ENCODE assay signal across 30 cellular contexts in genomic region chr5:130545291-130545690, GRCh38.
DNase-seq lines count a peak whose midpoint lies in the region; ATAC-seq and TF ChIP-seq lines count a peak whose summit lies in the region.
"Had no signal": no experiment of that assay in that cellular context is flagged by ENCODE, and none has a peak within 500 bp of the region (broad histone marks: within the 10 kb centered on the region; RNA-seq: fewer than 3 reads in every experiment).

No MANE protein-coding gene starts in this region.

- POLR2A ChIA-PET in activated CD8-positive, alpha-beta T cell treated with anti-CD3 and anti-CD28 coated beads for 36 hours (lab: Charles Lee): no interaction called here

- in situ Hi-C loops in SK-MEL-5 (cut with HindIII; ENCODE audit: low pct_unique_long_range_greater_than_20kb, low sequenced_read_pairs): no loop called here

- no TSS peak for BruUV-seq in Calu3 (replicated peaks; lab: Mats Ljungman, UMichigan)

- H3K4me1 Mint-ChIP-seq in Calu3 (ENCODE audit: low read depth, unreplicated experiment): peaks cover 70% of the 10 kb centered on the region
- peaks cover 4% of the 10 kb centered on the region for H3K4me1 Mint-ChIP-seq in activated CD8-positive, alpha-beta T cell treated with anti-CD3 and anti-CD28 coated beads for 36 hours (ENCODE audit: low read depth)
- H3K4me1 Mint-ChIP-seq: endodermal cell; stimulated activated effector memory CD8-positive, alpha-beta T cell treated with anti-CD3 and anti-CD28 coated beads, Interleukin-12 subunit alpha, Interleukin-12 subunit beta, amount 100 ng/mL, for 72 hours; T-helper 17 cell had no signal

- peaks cover 6% of the 10 kb centered on the region for H3K36me3 Mint-ChIP-seq in Calu3 (ENCODE audit: insufficient read depth, unreplicated experiment)
- no peaks in the 10 kb centered on the region for H3K36me3 Mint-ChIP-seq in activated CD8-positive, alpha-beta T cell treated with anti-CD3 and anti-CD28 coated beads for 36 hours (ENCODE audit: low read depth)
- H3K36me3 Mint-ChIP-seq: stimulated activated effector memory CD8-positive, alpha-beta T cell treated with anti-CD3 and anti-CD28 coated beads, Interleukin-12 subunit alpha, Interleukin-12 subunit beta, amount 100 ng/mL, for 72 hours had no signal

- CTCF ChIA-PET in Calu3 (lab: Charles Lee): interaction anchor here (0.6 to 1.7 kb wide), 8 partner anchors 19 to 1947 kb away, joined by 3 to 5 read pairs (median 4); no protein-coding TSS in a partner anchor
- CTCF ChIA-PET in activated CD8-positive, alpha-beta T cell treated with anti-CD3 and anti-CD28 coated beads for 36 hours (lab: Charles Lee): no interaction called here

- peaks cover 5% of the 10 kb centered on the region for H3K9me3 Mint-ChIP-seq in Calu3 (ENCODE audit: low read depth, unreplicated experiment)
- H3K9me3 Mint-ChIP-seq in activated CD8-positive, alpha-beta T cell treated with anti-CD3 and anti-CD28 coated beads for 36 hours: peaks cover 14% of the 10 kb centered on the region

- TF ChIP-seq CTCF in Calu3 (IDR thresholded peaks at IDR 0.05; ENCODE audit: unreplicated experiment) (no peak), LNCaP clone FGC (IDR thresholded peaks at IDR 0.05; ENCODE audit: control insufficient read depth, extremely low read depth, insufficient read depth) (peak; percentile 38)
- no peak for TF ChIP-seq CTCF in activated CD8-positive, alpha-beta T cell treated with anti-CD3 and anti-CD28 coated beads for 36 hours (IDR thresholded peaks at IDR 0.05)

- ATAC-seq in activated CD8-positive, alpha-beta T cell treated with anti-CD3 and anti-CD28 coated beads for 36 hours: no peak
- ATAC-seq: activated naive CD8-positive, alpha-beta T cell treated with anti-CD3 and anti-CD28 coated beads, Interleukin-2, amount 50 U/mL, for 24 hours; activated T-cell treated with anti-CD3 and anti-CD28 coated beads, Interleukin-2, amount 50 U/mL, for 72 hours; gastrocnemius medialis; left lobe of liver; stimulated activated effector memory CD8-positive, alpha-beta T cell treated with anti-CD3 and anti-CD28 coated beads, Interleukin-12 subunit alpha, Interleukin-12 subunit beta, amount 100 ng/mL, for 72 hours; T-helper 17 cell had no signal

- intact Hi-C loops in Calu3 (cut with micrococcal nuclease; ENCODE audit: unreplicated experiment): loop anchor here (2.0 to 10.0 kb wide), 4 partner anchors 143 to 640 kb away; partner anchors contain the start of gene CHSY3
- intact Hi-C loops in activated CD8-positive, alpha-beta T cell treated with anti-CD3 and anti-CD28 coated beads for 36 hours (cut with micrococcal nuclease): no loop called here

- peak overlapping the region; percentile 21 for H3K27ac Mint-ChIP-seq in Calu3 (ENCODE audit: unreplicated experiment)
- H3K27ac Mint-ChIP-seq in activated CD8-positive, alpha-beta T cell treated with anti-CD3 and anti-CD28 coated beads for 36 hours: no peak overlapping the region
- H3K27ac Mint-ChIP-seq: activated naive CD8-positive, alpha-beta T cell treated with anti-CD3 and anti-CD28 coated beads, Interleukin-2, amount 50 U/mL, for 24 hours; activated T-cell treated with anti-CD3 and anti-CD28 coated beads, Interleukin-2, amount 50 U/mL, for 72 hours; endodermal cell; stimulated activated effector memory CD8-positive, alpha-beta T cell treated with anti-CD3 and anti-CD28 coated beads, Interleukin-12 subunit alpha, Interleukin-12 subunit beta, amount 100 ng/mL, for 72 hours; T-helper 17 cell had no signal

- no peak overlapping the region for H3K4me3 ChIP-seq in LNCaP clone FGC (ENCODE audit: low read depth, low read length)
- H3K4me3 ChIP-seq: BLaER1 treated with 17β-estradiol and CSF1 and Interleukin-3, amounts not matched to agents 10 nM and 100 nM; esophagus squamous epithelium; gastrocnemius medialis; HAP-1; pancreas; upper lobe of left lung had no signal

- DNase-seq in Calu3 (peak; percentile 37), LNCaP clone FGC (ENCODE audit: low read depth) (peak; percentile 15), SK-MEL-5 (ENCODE audit: low read depth, low spot score) (peak; percentile 53), fibroblast of peridontal ligament (ENCODE audit: extremely low read depth) (peak; percentile 24), NCI-H69 (lab: John Stamatoyannopoulos, UW) (no peak), NCI-H1105 treated with DMSO at 0.1 percent for 48 hours (lab: John Stamatoyannopoulos, UW) (no peak)
- no peak for DNase-seq in activated CD8-positive, alpha-beta T cell treated with anti-CD3 and anti-CD28 coated beads for 36 hours
- DNase-seq: activated CD4-positive, alpha-beta T cell treated with anti-CD3 and anti-CD28 coated beads, Interleukin-2, amount 50 U/mL, for 48 hours; activated CD4-positive, CD25-positive, alpha-beta regulatory T cell treated with anti-CD3 and anti-CD28 coated beads, Interleukin-2, amount 50 U/mL, for 72 hours; activated naive CD8-positive, alpha-beta T cell treated with anti-CD3 and anti-CD28 coated beads, Interleukin-2, amount 50 U/mL, for 24 hours; activated T-cell treated with anti-CD3 and anti-CD28 coated beads, Interleukin-2, amount 50 U/mL, for 72 hours; cerebellar nuclear complex; dermis blood vessel endothelial cell; DMS79; endodermal cell; esophagus squamous epithelium; gastrocnemius medialis; GDM1; hypothalamus; NCI-H1694 treated with DMSO at 0.1 percent for 48 hours; NCI-H446 treated with DMSO at 0.1 percent for 48 hours; pancreas; SK-N-SH; substantia nigra; T-helper 17 cell; upper lobe of left lung had no signal

- H3K27me3 Mint-ChIP-seq in Calu3 (ENCODE audit: unreplicated experiment): no peaks in the 10 kb centered on the region
- H3K27me3 Mint-ChIP-seq in activated CD8-positive, alpha-beta T cell treated with anti-CD3 and anti-CD28 coated beads for 36 hours: no peaks in the 10 kb centered on the region
- H3K27me3 Mint-ChIP-seq: T-helper 17 cell had no signal

- no peak overlapping the region for H3K4me3 Mint-ChIP-seq in Calu3 (ENCODE audit: low read depth, unreplicated experiment)
- no peak overlapping the region for H3K4me3 Mint-ChIP-seq in activated CD8-positive, alpha-beta T cell treated with anti-CD3 and anti-CD28 coated beads for 36 hours
- H3K4me3 Mint-ChIP-seq: activated naive CD8-positive, alpha-beta T cell treated with anti-CD3 and anti-CD28 coated beads, Interleukin-2, amount 50 U/mL, for 24 hours; activated T-cell treated with anti-CD3 and anti-CD28 coated beads, Interleukin-2, amount 50 U/mL, for 72 hours; endodermal cell; stimulated activated effector memory CD8-positive, alpha-beta T cell treated with anti-CD3 and anti-CD28 coated beads, Interleukin-12 subunit alpha, Interleukin-12 subunit beta, amount 100 ng/mL, for 72 hours; T-helper 17 cell had no signal

Comparison
In these comparisons a context has a peak if more than half of its experiments do, and no peak if none do; other contexts are left out.
1. DNase-seq: peak in Calu3 (single experiment), LNCaP clone FGC (single experiment), SK-MEL-5 (single experiment) and fibroblast of peridontal ligament (single experiment); none in NCI-H69 (single experiment), NCI-H1105 treated with DMSO at 0.1 percent for 48 hours (single experiment) and activated CD8-positive, alpha-beta T cell treated with anti-CD3 and anti-CD28 coated beads for 36 hours (single experiment).